In genomic region chr3:13352621-13353131, GRCh38 we compare ENCODE assay signal across 9 cellular contexts.
DNase-seq lines count a peak whose midpoint lies in the region; ATAC-seq, FAIRE-seq and TF ChIP-seq lines count a peak whose summit lies in the region.
"Had no signal": no experiment of that assay in that cellular context is flagged by ENCODE, and none has a peak within 500 bp of the region (broad histone marks: within the 10 kb centered on the region; RNA-seq: fewer than 3 reads in every experiment).

No MANE protein-coding gene starts in this region.

- no peak overlapping the region for H3K4me2 ChIP-seq in neural progenitor cell

- H3K4me1 Mint-ChIP-seq in osteocyte (ENCODE audit: unreplicated experiment) = peaks cover 22% of the 10 kb centered on the region
- H3K4me1 Mint-ChIP-seq in neural progenitor cell = peaks cover 28% of the 10 kb centered on the region

- no peaks in the 10 kb centered on the region for H3K36me3 ChIP-seq in bronchial epithelial cell (ENCODE audit: control insufficient read depth, insufficient read depth, low read length)
- peaks cover 6% of the 10 kb centered on the region for H3K36me3 ChIP-seq in neural progenitor cell

- H4K20me1 ChIP-seq in neural progenitor cell (ENCODE audit: low read depth) = peaks cover 16% of the 10 kb centered on the region

- H3K27me3 ChIP-seq in bronchial epithelial cell (ENCODE audit: control insufficient read depth, insufficient read depth, low read length) = peaks cover 5% of the 10 kb centered on the region
- no peaks in the 10 kb centered on the region for H3K27me3 ChIP-seq in neural progenitor cell

- peaks cover 35% of the 10 kb centered on the region for H3F3A ChIP-seq in neural progenitor cell (ENCODE audit: low read depth)

- peak; percentile 57 for DNase-seq in NK-92 treated with Interleukin-12 subunit alpha and Interleukin-12 subunit beta, amount 100 ng/mL, for 24 hours (lab: John Stamatoyannopoulos, UW)
- DNase-seq in NK-92 (lab: John Stamatoyannopoulos, UW; ENCODE audit: unreplicated experiment) (no peak), SKM-1 (lab: John Stamatoyannopoulos, UW; ENCODE audit: unreplicated experiment) (peak; percentile 44), bronchial epithelial cell (ENCODE audit: low read depth) (peak; percentile 38), osteocyte (ENCODE audit: extremely low spot score, unreplicated experiment) (no peak), neural progenitor cell (ENCODE audit: low spot score) (no peak)
- peak; percentile 6 for DNase-seq in stimulated activated CD8-positive, alpha-beta memory T cell treated with anti-CD3 and anti-CD28 coated beads, Interleukin-12 subunit alpha, Interleukin-12 subunit beta, amount 100 ng/mL, for 4 hours (ENCODE audit: low read depth)

- no peak for ATAC-seq in HG02884 (IDR thresholded peaks at IDR 0.05; ENCODE audit: unreplicated experiment)

- no peak overlapping the region for H2AFZ ChIP-seq in neural progenitor cell (replicated peaks)

- H3K27me3 Mint-ChIP-seq in osteocyte (ENCODE audit: unreplicated experiment) (peaks cover 2% of the 10 kb centered on the region), neural progenitor cell (ENCODE audit: insufficient read depth, low read depth) (peaks cover 2% of the 10 kb centered on the region)

- H3K36me3 Mint-ChIP-seq in osteocyte (ENCODE audit: unreplicated experiment) (no peaks in the 10 kb centered on the region), neural progenitor cell (peaks cover 26% of the 10 kb centered on the region)

- H3K4me3 Mint-ChIP-seq in osteocyte (ENCODE audit: unreplicated experiment) (no peak overlapping the region), neural progenitor cell (no peak overlapping the region)

- no peaks in the 10 kb centered on the region for H3K79me2 ChIP-seq in neural progenitor cell (ENCODE audit: low read depth)

- H3K9me3 Mint-ChIP-seq in osteocyte (ENCODE audit: unreplicated experiment) (no peaks in the 10 kb centered on the region), neural progenitor cell (peaks cover 4% of the 10 kb centered on the region)

- no peak for FAIRE-seq in bronchial epithelial cell (lab: Jason Lieb, UNC)
- FAIRE-seq: A204.1 had no signal

- H3K4me3 ChIP-seq in bronchial epithelial cell (ENCODE audit: low read depth, low read length) (no peak overlapping the region), neural progenitor cell (no peak overlapping the region)

- no peak for TF ChIP-seq CTCF in bronchial epithelial cell (IDR thresholded peaks at IDR 0.05; ENCODE audit: insufficient read depth, low read length, severe bottlenecking)
- TF ChIP-seq CTCF in osteocyte (IDR thresholded peaks at IDR 0.05) = no peak
- no peak for TF ChIP-seq CTCF in neural progenitor cell (IDR thresholded peaks at IDR 0.05)

- no peak overlapping the region for H3K27ac Mint-ChIP-seq in osteocyte (ENCODE audit: unreplicated experiment)
- H3K27ac Mint-ChIP-seq in neural progenitor cell = no peak overlapping the region

- H3K27ac ChIP-seq in neural progenitor cell = no peak overlapping the region

- peaks cover 34% of the 10 kb centered on the region for H3K4me1 ChIP-seq in neural progenitor cell

- no peaks in the 10 kb centered on the region for H3K9me3 ChIP-seq in neural progenitor cell (ENCODE audit: low read depth)

- no peak overlapping the region for H3K9ac ChIP-seq in neural progenitor cell

Comparison
In these comparisons a context has a peak if more than half of its experiments do, and no peak if none do; other contexts are left out.
1. DNase-seq: peak in NK-92 treated with Interleukin-12 subunit alpha and Interleukin-12 subunit beta, amount 100 ng/mL, for 24 hours (single experiment), SKM-1 (single experiment), bronchial epithelial cell (single experiment) and stimulated activated CD8-positive, alpha-beta memory T cell treated with anti-CD3 and anti-CD28 coated beads, Interleukin-12 subunit alpha, Interleukin-12 subunit beta, amount 100 ng/mL, for 4 hours (single experiment); none in NK-92 (single experiment), osteocyte (single experiment) and neural progenitor cell (single experiment).